Comparison of ENCODE assay signal across 20 cellular contexts in the genomic region with DNA sequence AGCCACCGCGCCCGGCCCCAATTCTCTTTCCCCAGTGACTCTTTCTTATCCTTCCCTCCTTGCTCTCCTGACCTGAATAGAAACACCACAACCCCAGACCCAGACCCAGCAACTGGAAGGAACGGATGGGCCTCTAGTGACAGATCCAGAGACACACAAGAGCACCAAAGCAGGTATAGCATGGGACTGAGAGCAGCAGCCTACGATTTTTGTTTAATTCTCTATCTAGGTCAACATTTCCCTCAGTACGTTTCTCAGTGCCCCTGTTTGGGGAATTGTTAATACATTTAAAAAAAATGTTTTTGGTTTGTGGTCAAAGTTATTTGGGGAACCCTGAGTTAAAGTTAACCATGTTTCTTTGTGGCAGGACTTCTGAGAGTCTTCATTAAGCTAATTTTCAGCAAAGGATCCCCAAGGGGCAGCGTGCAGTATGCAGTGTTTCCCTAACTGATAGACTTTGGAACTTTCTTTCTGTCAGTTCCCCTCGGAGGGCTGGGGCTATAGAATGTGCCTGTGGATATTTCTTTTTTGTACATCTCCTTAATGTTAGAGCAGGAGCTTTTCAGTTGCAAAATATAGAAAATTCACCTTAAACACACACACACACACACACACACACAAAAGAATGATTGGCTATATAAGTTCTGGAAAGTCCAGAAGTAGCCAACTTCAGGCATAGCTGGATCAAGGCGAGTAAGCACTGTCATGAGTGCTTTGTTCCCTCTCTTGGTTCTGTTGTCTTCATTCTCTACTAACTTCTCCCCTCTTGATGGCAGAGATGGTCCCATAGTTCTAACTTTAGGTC. TPM values are rescaled to one million over a fixed set of nuclear protein-coding genes. Genes with fewer than 3 reads are reported as not detected.
DNase-seq lines count a peak whose midpoint lies in the region; ATAC-seq lines count a peak whose summit lies in the region.
"Had no signal": no experiment of that assay in that cellular context is flagged by ENCODE, and none has a peak within 500 bp of the region (broad histone marks: within the 10 kb centered on the region; RNA-seq: fewer than 3 reads in every experiment).

No MANE protein-coding gene starts in this region.

- intact Hi-C loops in posterior vena cava (cut with DNase I) = no loop called here

- H3K4me1 Mint-ChIP-seq in T-helper 17 cell = peaks cover 30% of the 10 kb centered on the region

- peaks cover 17 to 32% of the 10 kb centered on the region in 2 donors for H3K9me3 Mint-ChIP-seq in activated naive CD4-positive, alpha-beta T cell treated with anti-CD3 and anti-CD28 coated beads, Interleukin-2, amount 50 U/mL, for 72 hours

- H3K9me3 ChIP-seq in T-helper 17 cell (ENCODE audit: control insufficient read depth, low read length, poor library complexity, severe bottlenecking) = peaks cover 5% of the 10 kb centered on the region

- H3K4me3 Mint-ChIP-seq in T-helper 17 cell = peak overlapping the region; percentile 21

- H3K27ac Mint-ChIP-seq in activated naive CD4-positive, alpha-beta T cell treated with anti-CD3 and anti-CD28 coated beads, Interleukin-2, amount 50 U/mL, for 72 hours = peak overlapping the region; percentile 40 to 46
- peak overlapping the region; percentile 49 for H3K27ac Mint-ChIP-seq in T-helper 17 cell
- H3K27ac Mint-ChIP-seq: activated T-helper 2 cell treated with anti-CD3 and anti-CD28 coated beads, Interferon-gamma antibody, Interleukin-2, Interleukin-4, amounts not matched to agents 10 μg/mL and 5 μg/mL and 100 μg/mL, durations not matched to agents 14 hours and 24 hours and 36 hours had no signal

- no peaks in the 10 kb centered on the region for H3K27me3 Mint-ChIP-seq in T-helper 17 cell

- DNase-seq in activated naive CD4-positive, alpha-beta T cell treated with anti-CD3 and anti-CD28 coated beads, Interleukin-2, amount 50 U/mL, for 72 hours (ENCODE audit: low spot score in 2 of 2) = no peak
- no peak for DNase-seq in activated naive CD4-positive, alpha-beta T cell treated with anti-CD3 and anti-CD28 coated beads, Interleukin-2, amount 50 U/mL, for 16 hours
- no peak for DNase-seq in T-helper 17 cell
- peak; percentile 36 for DNase-seq in posterior vena cava (ENCODE audit: low spot score)
- DNase-seq in HuH-7 (ENCODE audit: low spot score) = no peak
- DNase-seq: ACHN; amniotic stem cell; dorsolateral prefrontal cortex; foreskin keratinocyte; hippocampal formation; NCI-H2171 treated with DMSO at 0.1 percent for 48 hours; NCI-H69; Right ventricle myocardium superior; stimulated activated CD4-positive, alpha-beta T cell treated with anti-CD3 and anti-CD28 coated beads, Interleukin-12 subunit alpha, Interleukin-12 subunit beta, amount 100 ng/mL, for 4 hours; stimulated activated CD8-positive, alpha-beta memory T cell treated with anti-CD3 and anti-CD28 coated beads, Interleukin-4, amount 100 ng/mL, for 48 hours had no signal

- ATAC-seq in activated naive CD4-positive, alpha-beta T cell treated with anti-CD3 and anti-CD28 coated beads, Interleukin-2, amount 50 U/mL, for 72 hours = no peak
- ATAC-seq in T-helper 17 cell (no peak), GM21717 (IDR thresholded peaks at IDR 0.05; ENCODE audit: unreplicated experiment) (no peak)
- ATAC-seq: foreskin keratinocyte had no signal

- H3K36me3 Mint-ChIP-seq in activated naive CD4-positive, alpha-beta T cell treated with anti-CD3 and anti-CD28 coated beads, Interleukin-2, amount 50 U/mL, for 72 hours = peaks cover 94 to 97% of the 10 kb centered on the region in 2 donors
- peaks cover 24% of the 10 kb centered on the region for H3K36me3 Mint-ChIP-seq in T-helper 17 cell (ENCODE audit: low read depth)

RNA-seq across cellular contexts. Expression of a gene that starts 6.3 kb away (rescaled TPM):
- 100 to 1,000 TPM; 279 to 283 TPM for total RNA-seq in activated naive CD4-positive, alpha-beta T cell treated with anti-CD3 and anti-CD28 coated beads, Interleukin-2, amount 50 U/mL, for 72 hours
- total RNA-seq in T-helper 17 cell (100 to 1,000 TPM; 533 to 557 TPM), posterior vena cava (10 to 100 TPM; 67.9 to 89.3 TPM)

RNA-seq across cellular contexts. Expression of a gene that starts 17.8 kb away (rescaled TPM):
- 1 to 10 TPM in 1 of 2 donors, under 1 TPM in 1; 0.82 to 1.8 TPM for total RNA-seq in activated naive CD4-positive, alpha-beta T cell treated with anti-CD3 and anti-CD28 coated beads, Interleukin-2, amount 50 U/mL, for 72 hours
- total RNA-seq in T-helper 17 cell (10 to 100 TPM; 17.1 to 20.6 TPM), posterior vena cava (under 1 TPM in 1 of 2 donors, not detected in 1; 0.43 TPM)
- total RNA-seq: activated T-helper 2 cell treated with anti-CD3 and anti-CD28 coated beads, Interferon-gamma antibody, Interleukin-2, Interleukin-4, amounts not matched to agents 10 μg/mL and 5 μg/mL and 100 μg/mL, durations not matched to agents 14 hours and 24 hours and 36 hours; cardiac septum; epithelial cell of proximal tubule; Right ventricle myocardium superior had no signal

RNA-seq across cellular contexts. Expression of a gene that starts 22.2 kb away (rescaled TPM):
- 1 to 10 TPM; 1.4 to 2.1 TPM for total RNA-seq in activated naive CD4-positive, alpha-beta T cell treated with anti-CD3 and anti-CD28 coated beads, Interleukin-2, amount 50 U/mL, for 72 hours
- total RNA-seq in T-helper 17 cell (1 to 10 TPM; 1.8 to 4.7 TPM), posterior vena cava (100 to 1,000 TPM; 157 to 183 TPM)
- total RNA-seq: epithelial cell of proximal tubule had no signal

RNA-seq across cellular contexts. Expression of a gene that starts 26.0 kb away (rescaled TPM):
- total RNA-seq in activated naive CD4-positive, alpha-beta T cell treated with anti-CD3 and anti-CD28 coated beads, Interleukin-2, amount 50 U/mL, for 72 hours = 1 to 10 TPM; 1.5 to 2.7 TPM
- total RNA-seq in T-helper 17 cell (under 1 TPM; 0.39 to 0.52 TPM), posterior vena cava (1 to 10 TPM; 9.1 to 10.0 TPM)
- total RNA-seq: epithelial cell of proximal tubule, foreskin keratinocyte had no signal

RNA-seq across cellular contexts. Expression of a gene that starts 45.2 kb away (rescaled TPM):
- total RNA-seq in activated naive CD4-positive, alpha-beta T cell treated with anti-CD3 and anti-CD28 coated beads, Interleukin-2, amount 50 U/mL, for 72 hours = not detected
- total RNA-seq in T-helper 17 cell (not detected), posterior vena cava (not detected)
- total RNA-seq: activated T-helper 2 cell treated with anti-CD3 and anti-CD28 coated beads, Interferon-gamma antibody, Interleukin-2, Interleukin-4, amounts not matched to agents 10 μg/mL and 5 μg/mL and 100 μg/mL, durations not matched to agents 14 hours and 24 hours and 36 hours; cardiac septum; epithelial cell of proximal tubule; temporal lobe had no signal

Comparison
In these comparisons a context has a peak if more than half of its experiments do, and no peak if none do; other contexts are left out.
1. RNA of a gene that starts 17.8 kb away (total RNA-seq): 17.1 to 20.6 TPM in T-helper 17 cell; 0.82 to 1.8 TPM in activated naive CD4-positive, alpha-beta T cell treated with anti-CD3 and anti-CD28 coated beads, Interleukin-2, amount 50 U/mL, for 72 hours and 0.43 TPM in posterior vena cava; every median in the first group is over 4 times any median in the second.
2. RNA of a gene that starts 22.2 kb away (total RNA-seq): 157 to 183 TPM in posterior vena cava; 1.8 to 4.7 TPM in T-helper 17 cell and 1.4 to 2.1 TPM in activated naive CD4-positive, alpha-beta T cell treated with anti-CD3 and anti-CD28 coated beads, Interleukin-2, amount 50 U/mL, for 72 hours; every median in the first group is over 10 times any median in the second.